In the genomic region with DNA sequence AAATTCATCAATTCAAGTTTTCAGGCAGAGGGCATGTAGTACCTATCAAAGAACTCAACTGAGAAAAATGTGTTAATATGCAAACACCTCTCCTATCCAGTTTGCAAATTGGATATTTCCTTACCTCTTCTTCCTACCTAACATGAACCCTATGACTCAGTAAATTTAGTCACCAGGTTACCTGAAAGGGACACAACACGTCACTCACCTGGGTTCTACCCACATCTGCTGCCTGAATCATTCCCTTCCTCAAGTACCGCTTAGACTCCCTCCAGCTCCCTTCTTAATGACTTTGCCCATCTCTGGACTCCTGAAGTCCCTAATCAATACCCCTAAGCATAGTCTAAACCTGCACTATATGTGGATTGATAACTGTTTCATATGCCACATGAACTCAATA, we compare ENCODE assay signal across 20 cellular contexts. TPM values are rescaled to one million over a fixed set of nuclear protein-coding genes. Genes with fewer than 3 reads are reported as not detected.
DNase-seq lines count a peak whose midpoint lies in the region; ATAC-seq, FAIRE-seq and TF ChIP-seq lines count a peak whose summit lies in the region.
"Had no signal": no experiment of that assay in that cellular context is flagged by ENCODE, and none has a peak within 500 bp of the region (broad histone marks: within the 10 kb centered on the region; RNA-seq: fewer than 3 reads in every experiment).

No MANE protein-coding gene starts in this region.

- peaks cover 84% of the 10 kb centered on the region for H3K4me1 Mint-ChIP-seq in T-helper 2 cell treated with Interferon-gamma antibody and Interleukin-4, amounts not matched to agents 5 μg/mL and 100 μg/mL, for 36 hours (ENCODE audit: low read depth)
- H3K4me1 Mint-ChIP-seq in activated naive CD4-positive, alpha-beta T cell treated with anti-CD3 and anti-CD28 coated beads, Interleukin-2, amount 10 ng/mL, durations not matched to agents 7 days and 5 days: peaks cover 96% of the 10 kb centered on the region
- H3K4me1 Mint-ChIP-seq in progenitor cell of endocrine pancreas (ENCODE audit: low read depth): peaks cover 6% of the 10 kb centered on the region
- H3K4me1 Mint-ChIP-seq: mesothelial cell of epicardium had no signal

- H3K4me1 ChIP-seq in left lung (peaks cover 1 to 62% of the 10 kb centered on the region in 2 donors), right atrium auricular region (no peaks in the 10 kb centered on the region)
- H3K4me1 ChIP-seq: HAP-1 had no signal

- H3K27ac Mint-ChIP-seq in T-helper 2 cell treated with Interferon-gamma antibody and Interleukin-4, amounts not matched to agents 5 μg/mL and 100 μg/mL, for 36 hours: peak overlapping the region; percentile 80
- peak overlapping the region; percentile 33 for H3K27ac Mint-ChIP-seq in activated naive CD4-positive, alpha-beta T cell treated with anti-CD3 and anti-CD28 coated beads, Interleukin-2, amount 10 ng/mL, durations not matched to agents 7 days and 5 days
- H3K27ac Mint-ChIP-seq in progenitor cell of endocrine pancreas: no peak overlapping the region
- H3K27ac Mint-ChIP-seq: mesothelial cell of epicardium had no signal

- H3K9me3 ChIP-seq in left lung (no peaks in the 10 kb centered on the region), right atrium auricular region (no peaks in the 10 kb centered on the region)
- H3K9me3 ChIP-seq: HAP-1, upper lobe of left lung had no signal

- ATAC-seq in left lung: peak; percentile 74

- no peaks in the 10 kb centered on the region for H3K36me3 ChIP-seq in left lung
- H3K36me3 ChIP-seq in right atrium auricular region: no peaks in the 10 kb centered on the region
- H3K36me3 ChIP-seq: HAP-1, upper lobe of left lung had no signal

- no peak for DNase-seq in T-helper 2 cell treated with Interferon-gamma antibody and Interleukin-4, amounts not matched to agents 5 μg/mL and 100 μg/mL, for 36 hours (ENCODE audit: low spot score)
- DNase-seq in T-helper 2 cell (no peak), GM12891 (ENCODE audit: insufficient read length, low spot score) (no peak), left lung (no peak), NCI-H128 (lab: John Stamatoyannopoulos, UW; ENCODE audit: unreplicated experiment) (no peak), right atrium auricular region (ENCODE audit: low spot score) (no peak), progenitor cell of endocrine pancreas (ENCODE audit: low spot score, unreplicated experiment) (no peak)
- no peak for DNase-seq in activated naive CD4-positive, alpha-beta T cell treated with anti-CD3 and anti-CD28 coated beads, Interleukin-2, amount 10 ng/mL, durations not matched to agents 7 days and 5 days
- DNase-seq: 8988T, C1 segment of cervical spinal cord, cortex of kidney, head of caudate nucleus, islet precursor cell, NCI-H2029, NCI-H524, occipital lobe, upper lobe of left lung had no signal

- peaks cover 13% of the 10 kb centered on the region for H3K9me3 Mint-ChIP-seq in T-helper 2 cell treated with Interferon-gamma antibody and Interleukin-4, amounts not matched to agents 5 μg/mL and 100 μg/mL, for 36 hours
- H3K9me3 Mint-ChIP-seq in activated naive CD4-positive, alpha-beta T cell treated with anti-CD3 and anti-CD28 coated beads, Interleukin-2, amount 10 ng/mL, durations not matched to agents 7 days and 5 days: peaks cover 11% of the 10 kb centered on the region
- H3K9me3 Mint-ChIP-seq in progenitor cell of endocrine pancreas (ENCODE audit: low read depth): no peaks in the 10 kb centered on the region

- TF ChIP-seq POLR2A in GM12891 (IDR thresholded peaks at IDR 0.05; ENCODE audit: low read depth, low read length): no peak

- H3K4me3 Mint-ChIP-seq in T-helper 2 cell treated with Interferon-gamma antibody and Interleukin-4, amounts not matched to agents 5 μg/mL and 100 μg/mL, for 36 hours: peak overlapping the region; percentile 16
- no peak overlapping the region for H3K4me3 Mint-ChIP-seq in activated naive CD4-positive, alpha-beta T cell treated with anti-CD3 and anti-CD28 coated beads, Interleukin-2, amount 10 ng/mL, durations not matched to agents 7 days and 5 days
- H3K4me3 Mint-ChIP-seq in progenitor cell of endocrine pancreas (ENCODE audit: low read depth): no peak overlapping the region
- H3K4me3 Mint-ChIP-seq: mesothelial cell of epicardium had no signal

- intact Hi-C loops in left lung (cut with DNase I): loop anchor here in 1 of 2 donors (10.0 kb wide), 1 partner anchor 105 kb away; no protein-coding TSS in a partner anchor

- CTCF ChIA-PET in activated naive CD4-positive, alpha-beta T cell treated with anti-CD3 and anti-CD28 coated beads, Interleukin-2, amount 10 ng/mL, durations not matched to agents 7 days and 5 days (lab: Charles Lee): no interaction called here

- no peaks in the 10 kb centered on the region for H3K27me3 ChIP-seq in left lung
- no peaks in the 10 kb centered on the region for H3K27me3 ChIP-seq in right atrium auricular region
- H3K27me3 ChIP-seq: upper lobe of left lung had no signal

- no peak overlapping the region for H3K27ac ChIP-seq in left lung
- no peak overlapping the region for H3K27ac ChIP-seq in right atrium auricular region
- H3K27ac ChIP-seq: SK-N-MC, upper lobe of left lung had no signal

- H3K36me3 Mint-ChIP-seq in T-helper 2 cell treated with Interferon-gamma antibody and Interleukin-4, amounts not matched to agents 5 μg/mL and 100 μg/mL, for 36 hours (ENCODE audit: low read depth): peaks cover 74% of the 10 kb centered on the region
- peaks cover 76% of the 10 kb centered on the region for H3K36me3 Mint-ChIP-seq in activated naive CD4-positive, alpha-beta T cell treated with anti-CD3 and anti-CD28 coated beads, Interleukin-2, amount 10 ng/mL, durations not matched to agents 7 days and 5 days
- H3K36me3 Mint-ChIP-seq in progenitor cell of endocrine pancreas (ENCODE audit: insufficient read depth): no peaks in the 10 kb centered on the region
- H3K36me3 Mint-ChIP-seq: mesothelial cell of epicardium had no signal

- no peaks in the 10 kb centered on the region for H3K27me3 Mint-ChIP-seq in T-helper 2 cell treated with Interferon-gamma antibody and Interleukin-4, amounts not matched to agents 5 μg/mL and 100 μg/mL, for 36 hours (ENCODE audit: low read depth)
- no peaks in the 10 kb centered on the region for H3K27me3 Mint-ChIP-seq in activated naive CD4-positive, alpha-beta T cell treated with anti-CD3 and anti-CD28 coated beads, Interleukin-2, amount 10 ng/mL, durations not matched to agents 7 days and 5 days
- no peaks in the 10 kb centered on the region for H3K27me3 Mint-ChIP-seq in progenitor cell of endocrine pancreas

- no peak for TF ChIP-seq CTCF in left lung (IDR thresholded peaks at IDR 0.05)
- no peak for TF ChIP-seq CTCF in right atrium auricular region (IDR thresholded peaks at IDR 0.05)
- TF ChIP-seq CTCF in progenitor cell of endocrine pancreas (IDR thresholded peaks at IDR 0.05; ENCODE audit: unreplicated experiment): no peak

- FAIRE-seq in GM12891 (lab: Jason Lieb, UNC): peak; percentile 65

- H3K4me3 ChIP-seq in left lung (no peak overlapping the region), right atrium auricular region (no peak overlapping the region)
- H3K4me3 ChIP-seq: HAP-1, SK-N-MC, upper lobe of left lung had no signal

TF ChIP-seq in GM12891, 5 proteins besides CTCF, POLR2A, EP300 and RAD21:
- TF ChIP-seq SPI1 (IDR thresholded peaks at IDR 0.05; ENCODE audit: low read depth, low read length): no peak
- TF ChIP-seq PAX5 (IDR thresholded peaks at IDR 0.05; ENCODE audit: insufficient read depth, low read length, severe bottlenecking): no peak
- TF ChIP-seq POLR2AphosphoS5 (IDR thresholded peaks at IDR 0.05; ENCODE audit: low read depth, low read length): no peak
- TF ChIP-seq POU2F2 (IDR thresholded peaks at IDR 0.05; ENCODE audit: low read depth, low read length): no peak
- TF ChIP-seq TAF1 (IDR thresholded peaks at IDR 0.05; ENCODE audit: low read depth, low read length): no peak

RNA-seq across cellular contexts. Expression of a gene that starts 10.4 kb away (rescaled TPM):
- 13.8 TPM for polyA plus RNA-seq in GM12891 (2012; ENCODE audit: low read depth, missing spikeins)
- 10 to 100 TPM; 32.7 to 52.6 TPM for total RNA-seq in left lung
- total RNA-seq in right atrium auricular region: 10 to 100 TPM in 1 of 2 donors, 1 to 10 TPM in 1; 7.0 to 10.1 TPM
- 4.0 and 6.0 TPM in 2 replicates for total RNA-seq in progenitor cell of endocrine pancreas
